16 cellular contexts compared by ENCODE assay signal in the genomic region with DNA sequence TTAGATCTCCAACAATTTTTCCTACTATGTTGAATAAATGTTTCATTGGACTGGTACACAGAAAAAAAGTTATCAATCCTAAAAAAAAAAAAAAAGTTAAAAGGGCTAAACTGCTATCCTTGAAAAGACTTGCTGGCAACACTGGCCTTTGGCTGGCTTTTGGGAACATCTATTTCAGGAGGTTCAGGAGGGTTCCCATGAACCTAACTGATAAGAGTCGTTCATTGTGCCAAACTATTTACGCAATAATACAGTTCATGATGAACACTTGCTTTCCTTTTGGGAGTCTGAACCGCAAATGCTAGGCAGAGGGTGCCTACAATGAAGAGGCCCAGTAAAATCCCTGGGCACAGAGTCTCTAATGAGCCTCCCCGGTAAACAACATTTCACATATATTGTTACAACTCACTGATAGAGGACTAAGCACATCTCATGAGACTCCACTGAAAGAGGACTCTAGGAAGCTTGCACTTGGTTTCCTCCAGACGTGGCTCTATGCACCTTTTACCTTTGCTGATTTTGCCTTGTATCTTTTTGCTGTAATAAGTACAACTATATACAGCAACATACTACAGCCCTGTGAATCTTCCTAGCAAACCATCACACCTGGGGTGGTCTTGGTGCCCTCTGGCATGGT. TPM values are rescaled to one million over a fixed set of nuclear protein-coding genes. Genes with fewer than 3 reads are reported as not detected.
DNase-seq lines count a peak whose midpoint lies in the region; ATAC-seq and TF ChIP-seq lines count a peak whose summit lies in the region.
"Had no signal": no experiment of that assay in that cellular context is flagged by ENCODE, and none has a peak within 500 bp of the region (broad histone marks: within the 10 kb centered on the region; RNA-seq: fewer than 3 reads in every experiment).

No MANE protein-coding gene starts in this region.

- H3K4me3 ChIP-seq in fibroblast of the aortic adventitia (ENCODE audit: low read depth, low read length) = no peak overlapping the region
- peak overlapping the region; percentile 13 for H3K4me3 ChIP-seq in psoas muscle
- H3K4me3 ChIP-seq in HAP-1 = no peak overlapping the region
- H3K4me3 ChIP-seq: A549, GM23338 had no signal

- ATAC-seq in psoas muscle = peak in 3 of 4 donors; percentile 73 to 86 (median 79)
- ATAC-seq: A549, GM23338 had no signal

- DNase-seq in amniotic epithelial cell (ENCODE audit: low read depth) = peak; percentile 59
- DNase-seq in fibroblast of the aortic adventitia (ENCODE audit: low read depth) = peak; percentile 65
- peak; percentile 2 for DNase-seq in iris pigment epithelial cell (ENCODE audit: low read depth)
- no peak for DNase-seq in psoas muscle
- no peak for DNase-seq in ACHN
- DNase-seq in HAP-1 (ENCODE audit: low spot score in 2 of 2) = no peak
- no peak for DNase-seq in NCI-H146 (lab: John Stamatoyannopoulos, UW)
- DNase-seq in HFFc6 = no peak
- DNase-seq: KG1, NCI-H1436 treated with DMSO at 0.1 percent for 48 hours, NCI-H2081, NCI-H748 treated with DMSO at 0.1 percent for 48 hours, RPMI8226 had no signal

- no peak overlapping the region for H3K27ac Mint-ChIP-seq in HFFc6
- H3K27ac Mint-ChIP-seq: GM23338 had no signal

- 28 to 70% (median 58%) methylated on average over 5 of the region's 5 CpGs for WGBS in psoas muscle, 3 donors

- H3K36me3 ChIP-seq in psoas muscle (ENCODE audit: insufficient read depth in 1 of 2, low read depth in 1 of 2) (peaks cover 0 to 2% of the 10 kb centered on the region in 2 donors), HAP-1 (replicated peaks) (no peaks in the 10 kb centered on the region)

- no peaks in the 10 kb centered on the region for H3K9me3 ChIP-seq in psoas muscle
- no peaks in the 10 kb centered on the region for H3K9me3 ChIP-seq in HAP-1
- H3K9me3 ChIP-seq: A549 had no signal

- no peak overlapping the region for H3K27ac ChIP-seq in psoas muscle
- H3K27ac ChIP-seq: A549, C4-2B had no signal

- in situ Hi-C loops in ACHN (cut with HindIII; ENCODE audit: low pct_ligation_motif_present, low pct_unique_long_range_greater_than_20kb, low sequenced_read_pairs) = no loop called here
- in situ Hi-C loops in HAP-1 (cut with MboI; ENCODE audit: low sequenced_read_pairs) = no loop called here

- no peaks in the 10 kb centered on the region for H3K9me3 Mint-ChIP-seq in HFFc6
- H3K9me3 Mint-ChIP-seq: GM23338 had no signal

- intact Hi-C loops in psoas muscle (cut with DNase I) = no loop called here

- H3K27me3 Mint-ChIP-seq in HFFc6 (ENCODE audit: insufficient read depth) = no peaks in the 10 kb centered on the region; the same call in 1 of the 2 replicates

- no peaks in the 10 kb centered on the region for H3K36me3 Mint-ChIP-seq in HFFc6 (ENCODE audit: low read depth)

- H3K4me1 Mint-ChIP-seq in HFFc6 (ENCODE audit: low read depth) = no peaks in the 10 kb centered on the region
- H3K4me1 Mint-ChIP-seq: GM23338 had no signal

- H3K4me1 ChIP-seq in psoas muscle (peaks cover 16% of the 10 kb centered on the region), HAP-1 (no peaks in the 10 kb centered on the region)
- H3K4me1 ChIP-seq: A549 had no signal

- no peak for TF ChIP-seq CTCF in fibroblast of the aortic adventitia (IDR thresholded peaks at IDR 0.05; ENCODE audit: insufficient read depth, low read length)
- no peak for TF ChIP-seq CTCF in psoas muscle (IDR thresholded peaks at IDR 0.05)
- no peak for TF ChIP-seq CTCF in HFFc6 (IDR thresholded peaks at IDR 0.05)

- H3K4me3 Mint-ChIP-seq in HFFc6 = no peak overlapping the region
- H3K4me3 Mint-ChIP-seq: GM23338 had no signal

- H3K27me3 ChIP-seq in psoas muscle (ENCODE audit: insufficient read depth in 3 of 3, low read length in 2 of 3) (no peaks in the 10 kb centered on the region), HAP-1 (ENCODE audit: low read depth) (no peaks in the 10 kb centered on the region)

RNA-seq across cellular contexts. Expression of a gene that starts 45.0 kb away (rescaled TPM):
- total RNA-seq in fibroblast of the aortic adventitia (ENCODE audit: low replicate concordance) (2.6 and 9.1 TPM in 2 replicates), psoas muscle (1 to 10 TPM; 4.2 to 7.2 (median 6.5) TPM)
- polyA plus RNA-seq in psoas muscle = 1 to 10 TPM; 2.4 to 6.5 (median 3.6) TPM
- total RNA-seq in HFFc6 (2021; fragmentation: NEBNext Ultra II Directional; extraction: Animal tissue kit (Norgen Biotek cat#: 25700)) = 1 to 10 TPM; 3.9 to 4.8 (median 4.3) TPM

Comparison
In these comparisons a context has a peak if more than half of its experiments do, and no peak if none do; other contexts are left out.
1. DNase-seq: peak in amniotic epithelial cell (single experiment), fibroblast of the aortic adventitia (single experiment) and iris pigment epithelial cell (single experiment); none in psoas muscle (0 of 2), ACHN (single experiment), HAP-1 (0 of 2), NCI-H146 (single experiment) and HFFc6 (single experiment).